Comparison of ENCODE assay signal across 1 cellular context in genomic region chr6:159754401-159754800, GRCh38.
TF ChIP-seq lines count a peak whose summit lies in the region.

No MANE protein-coding gene starts in this region.

TF ChIP-seq in GM23338, 12 proteins besides CTCF, POLR2A, EP300 and RAD21 (continued from another document):
- TF ChIP-seq ZNF462 (CRISPR knock-in tag; IDR thresholded peaks at IDR 0.05) (no peak), JUNB (IDR thresholded peaks at IDR 0.05; ENCODE audit: unreplicated experiment) (no peak), ZNF331 (CRISPR knock-in tag; IDR thresholded peaks at IDR 0.05; ENCODE audit: low read depth) (no peak), POLR2AphosphoS5 (IDR thresholded peaks at IDR 0.05; ENCODE audit: low read depth) (no peak)
